In the genomic region with DNA sequence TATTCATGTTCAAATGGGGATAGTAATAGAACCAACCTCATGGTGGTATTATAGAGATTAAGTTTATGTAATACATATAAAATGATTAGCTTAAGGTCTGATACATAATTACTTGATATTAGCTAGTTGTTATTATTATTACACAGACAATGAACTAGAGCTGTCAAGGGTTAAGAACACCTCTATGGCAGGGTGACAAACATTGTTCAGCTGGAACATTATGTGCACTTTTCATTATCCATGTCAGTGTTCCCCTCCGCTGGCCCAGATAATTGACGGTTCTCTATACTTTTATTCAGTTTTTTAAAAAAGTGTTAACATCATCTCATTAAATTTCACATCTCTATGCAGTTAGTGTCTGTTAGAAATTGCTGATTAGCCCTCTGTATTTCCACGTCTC, we compare ENCODE assay signal across 15 cellular contexts.
"Had no signal": no experiment of that assay in that cellular context is flagged by ENCODE, and none has a peak within 500 bp of the region (broad histone marks: within the 10 kb centered on the region; RNA-seq: fewer than 3 reads in every experiment).

No MANE protein-coding gene starts in this region.

- H3K4me3 ChIP-seq: breast epithelium, ovary, smooth muscle cell, testis had no signal

- H3K9me3 ChIP-seq: ovary, testis had no signal

- H3K4me1 ChIP-seq: breast epithelium, testis had no signal

- H3K27me3 ChIP-seq: breast epithelium, ovary, testis had no signal

- H3K4me2 ChIP-seq: smooth muscle cell had no signal

- ATAC-seq: esophagus mucosa; naive thymus-derived CD8-positive, alpha-beta T cell; sciatic nerve had no signal

- H3K36me3 ChIP-seq: breast epithelium, ovary, WERI-Rb-1 had no signal

- H3K27ac ChIP-seq: breast epithelium, ovary, testis, WERI-Rb-1 had no signal

- DNase-seq: activated CD4-positive, alpha-beta T cell treated with anti-CD3 and anti-CD28 coated beads, Interleukin-2, amount 50 U/mL, for 4 hours; activated gamma-delta T cell; effector CD4-positive, alpha-beta T cell; immature natural killer cell; kidney glomerular epithelial cell; mesendoderm; naive thymus-derived CD8-positive, alpha-beta T cell; ovary; stimulated activated CD4-positive, alpha-beta T cell treated with anti-CD3 and anti-CD28 coated beads, Interleukin-4, amount 100 ng/mL, for 1 hour; testis; WERI-Rb-1 had no signal
